Comparison of ENCODE assay signal across 19 cellular contexts in the genomic region with DNA sequence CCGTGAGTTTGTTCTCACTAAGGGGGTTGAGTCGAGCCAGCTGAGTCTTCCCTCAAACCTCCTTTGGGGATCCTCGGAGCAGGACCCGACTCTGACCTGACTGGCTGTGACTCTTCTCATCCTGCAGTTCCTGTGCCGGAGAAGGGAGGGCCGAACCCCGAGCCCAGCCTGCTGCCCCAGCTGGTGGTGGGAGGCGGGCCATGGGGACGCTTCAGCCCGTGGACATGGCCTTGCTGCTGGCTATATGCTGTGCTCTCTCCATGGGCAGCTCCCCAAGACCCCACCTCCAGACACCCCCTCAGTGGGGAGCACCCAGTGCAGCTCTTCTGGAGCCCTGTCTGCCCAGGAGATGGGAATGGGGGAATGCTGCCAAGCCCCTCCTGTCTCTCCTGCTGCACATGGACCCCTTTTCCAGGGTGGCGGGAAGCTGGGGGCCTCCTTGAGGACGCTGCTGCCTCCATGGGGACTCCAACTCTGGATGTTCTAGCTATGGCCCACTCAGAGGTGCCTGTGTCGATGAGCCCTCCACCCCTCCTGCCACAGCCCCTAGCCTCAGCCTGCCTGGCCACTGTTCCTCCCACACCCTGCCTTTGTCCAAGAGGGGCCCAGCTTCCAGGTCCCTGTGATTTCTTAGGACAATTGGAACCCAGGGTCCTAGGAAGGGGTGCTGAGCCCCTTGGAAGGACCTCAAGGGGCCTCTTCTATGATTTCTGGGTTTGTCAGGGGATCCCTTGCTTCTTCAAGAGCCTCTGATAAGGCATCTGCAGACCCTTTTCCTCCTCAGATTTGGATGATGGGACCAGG. TPM values are rescaled to one million over a fixed set of nuclear protein-coding genes. Genes with fewer than 3 reads are reported as not detected.
DNase-seq lines count a peak whose midpoint lies in the region; ATAC-seq and TF ChIP-seq lines count a peak whose summit lies in the region.
"Had no signal": no experiment of that assay in that cellular context is flagged by ENCODE, and none has a peak within 500 bp of the region (broad histone marks: within the 10 kb centered on the region; RNA-seq: fewer than 3 reads in every experiment).

No MANE protein-coding gene starts in this region.

- ATAC-seq in GM23338 (peak; percentile 44), WTC11 (peak; percentile 41), HG03135 (IDR thresholded peaks at IDR 0.05; ENCODE audit: unreplicated experiment) (no peak)
- ATAC-seq: left lung had no signal

- BruUV-seq in MCF 10A (replicated peaks; lab: Mats Ljungman, UMichigan) = TSS peak; percentile 2

- no peak overlapping the region for H3K4me2 ChIP-seq in GM23338

- peaks cover 0 to 3% of the 10 kb centered on the region in 2 donors for H3K4me1 ChIP-seq in breast epithelium
- H3K4me1 ChIP-seq in GM23338 (ENCODE audit: insufficient read depth) = no peaks in the 10 kb centered on the region; the same call in 1 of the 2 replicates
- H3K4me1 ChIP-seq in neutrophil (ENCODE audit: control insufficient read depth in 1 of 2, insufficient read depth in 1 of 2, low read depth in 1 of 2, low read length in 1 of 2) = peaks cover 6 to 9% of the 10 kb centered on the region in 2 experiments
- H3K4me1 ChIP-seq: left lung had no signal

- no peak overlapping the region for H3K27ac Mint-ChIP-seq in MCF 10A (ENCODE audit: low read depth, unreplicated experiment)
- no peak overlapping the region for H3K27ac Mint-ChIP-seq in GM23338
- no peak overlapping the region for H3K27ac Mint-ChIP-seq in WTC11

- H3K27me3 Mint-ChIP-seq in MCF 10A (ENCODE audit: insufficient read depth, unreplicated experiment) (no peaks in the 10 kb centered on the region), GM23338 (ENCODE audit: insufficient read depth, low read depth, poor library complexity) (peaks cover 17% of the 10 kb centered on the region), WTC11 (ENCODE audit: low read depth) (no peaks in the 10 kb centered on the region; the same call in 1 of the 2 replicates)
- H3K27me3 Mint-ChIP-seq: CD4-positive, CD25-positive, alpha-beta regulatory T cell had no signal

- DNase-seq in MCF 10A (ENCODE audit: unreplicated experiment) = no peak
- DNase-seq in breast epithelium (ENCODE audit: low spot score in 2 of 2) = no peak
- DNase-seq in GM23338 (ENCODE audit: low spot score) = peak; percentile 48
- DNase-seq in WTC11 (ENCODE audit: low spot score) = no peak
- DNase-seq in coronary artery (ENCODE audit: low spot score) = no peak
- DNase-seq in NCI-H774 (lab: John Stamatoyannopoulos, UW) = no peak
- DNase-seq: activated CD4-positive, alpha-beta T cell treated with anti-CD3 and anti-CD28 coated beads for 48 hours; adrenal gland; CD4-positive, CD25-positive, alpha-beta regulatory T cell; DMS79; dorsolateral prefrontal cortex; left lung; NCI-H1105 treated with DMSO at 0.1 percent for 48 hours; Peyer's patch; testis had no signal

- POLR2A ChIA-PET in MCF 10A (lab: Yijun Ruan, JAX) (interaction anchor here (0.7 to 1.1 kb wide), 2 partner anchors 10 to 229 kb away, joined by 3 read pairs; no protein-coding TSS in a partner anchor), WTC11 (lab: Charles Lee) (interaction anchor here (1.0 to 1.2 kb wide), 3 partner anchors 13 to 191 kb away, joined by 3 to 4 read pairs (median 3); a partner anchor contains a TSS)

- TF ChIP-seq POLR2A in breast epithelium (IDR thresholded peaks at IDR 0.05) = no peak

- H2AFZ ChIP-seq in GM23338 = no peak overlapping the region

- H3K79me2 ChIP-seq in GM23338 (replicated peaks; ENCODE audit: insufficient read depth) = peaks cover 9% of the 10 kb centered on the region; the same call in 1 of the 2 replicates

- H3K4me1 Mint-ChIP-seq in MCF 10A (ENCODE audit: insufficient read depth, unreplicated experiment) (no peaks in the 10 kb centered on the region), GM23338 (peaks cover 29% of the 10 kb centered on the region), WTC11 (peaks cover 25% of the 10 kb centered on the region)

- H3K4me3 Mint-ChIP-seq in MCF 10A (ENCODE audit: unreplicated experiment) (no peak overlapping the region), GM23338 (no peak overlapping the region), WTC11 (no peak overlapping the region)
- H3K4me3 Mint-ChIP-seq: CD4-positive, CD25-positive, alpha-beta regulatory T cell had no signal

- H4K20me1 ChIP-seq in GM23338 (replicated peaks; ENCODE audit: insufficient read depth) = peaks cover 21% of the 10 kb centered on the region

- H3K9me3 ChIP-seq in breast epithelium = no peaks in the 10 kb centered on the region
- H3K9me3 ChIP-seq in neutrophil = no peaks in the 10 kb centered on the region
- H3K9me3 ChIP-seq: adrenal gland, esophagus muscularis mucosa, left lung, Peyer's patch, testis had no signal

- H3K36me3 Mint-ChIP-seq in MCF 10A (ENCODE audit: insufficient read depth, unreplicated experiment) = peaks cover 18% of the 10 kb centered on the region
- H3K36me3 Mint-ChIP-seq in GM23338 (ENCODE audit: low read depth) = peaks cover 22% of the 10 kb centered on the region
- peaks cover 20% of the 10 kb centered on the region for H3K36me3 Mint-ChIP-seq in WTC11

- H3K27ac ChIP-seq in breast epithelium (no peak overlapping the region), GM23338 (ENCODE audit: low read depth) (no peak overlapping the region), neutrophil (peak overlapping the region; percentile 2), coronary artery (no peak overlapping the region)
- H3K27ac ChIP-seq: adrenal gland, dorsolateral prefrontal cortex, esophagus muscularis mucosa, left lung, Peyer's patch had no signal

- CTCF ChIA-PET in MCF 10A (lab: Yijun Ruan, JAX) (interaction anchor here (1.2 to 2.6 kb wide), 3 partner anchors 8 to 185 kb away, joined by 4 to 7 read pairs (median 6); no protein-coding TSS in a partner anchor), WTC11 (lab: Charles Lee) (interaction anchor here (0.9 to 3.7 kb wide), 8 partner anchors 10 to 185 kb away, joined by 3 to 14 read pairs (median 7); a partner anchor contains a TSS)

- intact Hi-C loops in MCF 10A (cut with micrococcal nuclease) = no loop called here
- intact Hi-C loops in breast epithelium (cut with DNase I; ENCODE audit: low total_unique reads) = no loop called here

- H3K4me3 ChIP-seq in breast epithelium = no peak overlapping the region
- H3K4me3 ChIP-seq in GM23338 = no peak overlapping the region
- H3K4me3 ChIP-seq in neutrophil (ENCODE audit: low read depth in 1 of 2, low read length in 1 of 2) = no peak overlapping the region
- no peak overlapping the region for H3K4me3 ChIP-seq in coronary artery
- H3K4me3 ChIP-seq: adrenal gland, dorsolateral prefrontal cortex, esophagus muscularis mucosa, left lung, Peyer's patch, testis had no signal

- H3K9me3 Mint-ChIP-seq in MCF 10A (ENCODE audit: unreplicated experiment) = no peaks in the 10 kb centered on the region
- H3K9me3 Mint-ChIP-seq in GM23338 = no peaks in the 10 kb centered on the region
- H3K9me3 Mint-ChIP-seq in WTC11 = no peaks in the 10 kb centered on the region
- H3K9me3 Mint-ChIP-seq: CD4-positive, CD25-positive, alpha-beta regulatory T cell had no signal

- TF ChIP-seq CTCF in MCF 10A (IDR thresholded peaks at IDR 0.05; ENCODE audit: unreplicated experiment) (no peak), breast epithelium (IDR thresholded peaks at IDR 0.05) (no peak), GM23338 (conservative IDR thresholded peaks at IDR 0.05; ENCODE audit: low read depth in 2 of 2) (no peak), WTC11 (IDR thresholded peaks at IDR 0.05) (no peak), neutrophil (IDR thresholded peaks at IDR 0.05) (no peak), coronary artery (IDR thresholded peaks at IDR 0.05) (no peak)

- no peaks in the 10 kb centered on the region for H3F3A ChIP-seq in GM23338 (replicated peaks; ENCODE audit: low read depth)

- no peaks in the 10 kb centered on the region for H3K9me2 ChIP-seq in GM23338 (ENCODE audit: insufficient read depth)

- H3K36me3 ChIP-seq in breast epithelium = no peaks in the 10 kb centered on the region
- H3K36me3 ChIP-seq in GM23338 (ENCODE audit: insufficient read depth) = peaks cover 5% of the 10 kb centered on the region; the same call in 1 of the 2 replicates
- H3K36me3 ChIP-seq in neutrophil = peaks cover 73% of the 10 kb centered on the region

- H3K27me3 ChIP-seq in breast epithelium = no peaks in the 10 kb centered on the region
- H3K27me3 ChIP-seq in GM23338 (ENCODE audit: insufficient read depth) = no peaks in the 10 kb centered on the region
- no peaks in the 10 kb centered on the region for H3K27me3 ChIP-seq in neutrophil
- H3K27me3 ChIP-seq: adrenal gland, dorsolateral prefrontal cortex, esophagus muscularis mucosa, left lung, Peyer's patch, testis had no signal

TF ChIP-seq in GM23338, 12 proteins besides CTCF, POLR2A, EP300 and RAD21 (continues in another document):
- TF ChIP-seq NANOG (IDR thresholded peaks at IDR 0.05; ENCODE audit: borderline replicate concordance) (no peak), ZNF331 (CRISPR knock-in tag; IDR thresholded peaks at IDR 0.05; ENCODE audit: low read depth) (no peak), STAT1 (IDR thresholded peaks at IDR 0.05; ENCODE audit: unreplicated experiment) (no peak)

RNA-seq across cellular contexts. Expression of a gene that starts 12.8 kb away (rescaled TPM):
- total RNA-seq in MCF 10A (2022) (13.3 and 17.2 TPM in 2 replicates), breast epithelium (10 to 100 TPM in 2 of 3 donors, 1 to 10 TPM in 1; 7.7 to 17.4 (median 11.5) TPM), WTC11 (2021) (39.9 to 52.8 TPM (median 41.6 TPM) in 3 replicates)
- 48.5 and 54.1 TPM in 2 replicates for total RNA-seq in GM23338 (2014; rRNA removed; shearing (Covaris generic))
- polyA plus RNA-seq in GM23338 (2016; fragmentation: Nextera tagmentation; extraction: Ambion mirVana) = 13.4 and 13.9 TPM in 2 replicates

RNA-seq across cellular contexts. Expression of a gene that starts 43.6 kb away (rescaled TPM):
- total RNA-seq in MCF 10A (2022) (not detected in 2 replicates), breast epithelium (under 1 TPM in 1 of 3 donors, not detected in 2; 0.33 TPM), WTC11 (2021) (0.52 to 0.60 TPM (median 0.55 TPM) in 3 replicates)
- 0.70 and 1.3 TPM in 2 replicates for total RNA-seq in GM23338 (2014; rRNA removed; shearing (Covaris generic))
- 0.34 TPM in 1 of 2 replicates, not detected in the other for polyA plus RNA-seq in GM23338 (2016; fragmentation: Nextera tagmentation; extraction: Ambion mirVana)
- total RNA-seq: adrenal gland; CD4-positive, CD25-positive, alpha-beta regulatory T cell; esophagus muscularis mucosa; left lung; Peyer's patch; renal cortical epithelial cell had no signal
- polyA plus RNA-seq: adrenal gland; CD4-positive, CD25-positive, alpha-beta regulatory T cell had no signal
